In genomic region chr11:125552927-125553326, GRCh38 we compare ENCODE assay signal across 1 cellular context.
TF ChIP-seq lines count a peak whose summit lies in the region.

No MANE protein-coding gene starts in this region.

TF ChIP-seq in K562, 482 proteins besides CTCF, POLR2A, EP300 and RAD21 (continued from another document):
- TF ChIP-seq, protein P1, sequence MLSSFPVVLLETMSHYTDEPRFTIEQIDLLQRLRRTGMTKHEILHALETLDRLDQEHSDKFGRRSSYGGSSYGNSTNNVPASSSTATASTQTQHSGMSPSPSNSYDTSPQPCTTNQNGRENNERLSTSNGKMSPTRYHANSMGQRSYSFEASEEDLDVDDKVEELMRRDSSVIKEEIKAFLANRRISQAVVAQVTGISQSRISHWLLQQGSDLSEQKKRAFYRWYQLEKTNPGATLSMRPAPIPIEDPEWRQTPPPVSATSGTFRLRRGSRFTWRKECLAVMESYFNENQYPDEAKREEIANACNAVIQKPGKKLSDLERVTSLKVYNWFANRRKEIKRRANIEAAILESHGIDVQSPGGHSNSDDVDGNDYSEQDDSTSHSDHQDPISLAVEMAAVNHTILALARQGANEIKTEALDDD (IDR thresholded peaks at IDR 0.05), result peak; percentile 58; the same call in 1 of the 2 replicates
- no peak for TF ChIP-seq IFI16 (CRISPR knock-in tag; IDR thresholded peaks at IDR 0.05)
